Comparison of ENCODE assay signal across 9 cellular contexts in the genomic region with DNA sequence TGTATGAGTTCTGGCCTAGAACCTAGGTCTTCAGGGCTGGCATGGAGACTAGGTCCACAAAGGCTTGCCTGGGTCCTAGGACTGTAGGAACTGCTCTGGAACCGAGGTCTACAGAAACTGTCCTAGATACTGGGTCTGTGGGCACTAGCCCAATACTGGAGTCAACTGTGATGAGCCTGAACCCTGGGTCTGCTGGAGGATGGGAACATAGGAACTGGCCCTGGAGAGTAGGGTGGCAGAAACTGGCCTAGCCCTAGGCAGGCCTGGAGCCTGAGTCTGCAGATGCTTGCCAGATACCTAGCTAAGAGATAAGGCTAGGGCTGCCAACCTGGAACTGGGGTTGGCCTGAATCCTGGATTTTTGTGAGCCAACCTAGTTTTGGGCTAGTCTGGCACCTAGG. TPM values are rescaled to one million over a fixed set of nuclear protein-coding genes. Genes with fewer than 3 reads are reported as not detected.
"Had no signal": no experiment of that assay in that cellular context is flagged by ENCODE, and none has a peak within 500 bp of the region (broad histone marks: within the 10 kb centered on the region; RNA-seq: fewer than 3 reads in every experiment).

No MANE protein-coding gene starts in this region.

- H3K4me1 Mint-ChIP-seq: GM23338, H9 had no signal

- H3K4me3 ChIP-seq: GM23248, GM23338, HAP-1 had no signal

- H3K4me3 Mint-ChIP-seq: GM23338, H9, HFFc6 had no signal

- ATAC-seq: GM23338, HCT116 had no signal

- H3K27ac ChIP-seq: GM23248 had no signal

- H3K9ac ChIP-seq: GM23248 had no signal

- H3K4me2 ChIP-seq: GM23338 had no signal

- DNase-seq: GM23248, GOT3, H7, H9, HCEC 1CT, HFFc6 had no signal

- H3K9me3 ChIP-seq: HAP-1 had no signal

- H2AFZ ChIP-seq: GM23248, GM23338 had no signal

- H3K4me1 ChIP-seq: HAP-1 had no signal

- H3K27ac Mint-ChIP-seq: GM23338, H9, HFFc6 had no signal

RNA-seq across cellular contexts. Expression of gene GLYATL2, which starts 19.2 kb away (rescaled TPM):
- total RNA-seq: H7, H9 had no signal
